9 cellular contexts compared by ENCODE assay signal in genomic region chr2:196259507-196260481, GRCh38.
DNase-seq lines count a peak whose midpoint lies in the region; ATAC-seq lines count a peak whose summit lies in the region.
"Had no signal": no experiment of that assay in that cellular context is flagged by ENCODE, and none has a peak within 500 bp of the region (broad histone marks: within the 10 kb centered on the region; RNA-seq: fewer than 3 reads in every experiment).

No MANE protein-coding gene starts in this region.

- H3K27me3 ChIP-seq in adipocyte (replicated peaks; ENCODE audit: control insufficient read depth, insufficient read depth, low read length) = no peaks in the 10 kb centered on the region
- H3K27me3 ChIP-seq in mucosa of rectum (ENCODE audit: control insufficient read depth in 2 of 2, insufficient read depth in 2 of 2, low read length in 2 of 2) = no peaks in the 10 kb centered on the region

- H3K9ac ChIP-seq in adipocyte (ENCODE audit: low read length) = no peak overlapping the region
- no peak overlapping the region for H3K9ac ChIP-seq in mucosa of rectum (ENCODE audit: low read depth in 1 of 2, low read length in 2 of 2)

- H3K36me3 ChIP-seq in adipocyte (ENCODE audit: control insufficient read depth, insufficient read depth, low read length, severe bottlenecking) (no peaks in the 10 kb centered on the region), mucosa of rectum (ENCODE audit: control insufficient read depth in 2 of 2, insufficient read depth in 2 of 2, low read length in 2 of 2) (no peaks in the 10 kb centered on the region)

- ATAC-seq in HG03520 (IDR thresholded peaks at IDR 0.05; ENCODE audit: unreplicated experiment) (no peak), HG02798 (IDR thresholded peaks at IDR 0.05; ENCODE audit: poor library complexity, unreplicated experiment) (no peak), HG02610 (IDR thresholded peaks at IDR 0.05; ENCODE audit: unreplicated experiment) (no peak)

- H3K4me1 ChIP-seq in adipocyte (ENCODE audit: control insufficient read depth, insufficient read depth, low read length) (no peaks in the 10 kb centered on the region), mucosa of rectum (ENCODE audit: control insufficient read depth in 2 of 2, insufficient read depth in 2 of 2, low read length in 2 of 2) (peaks cover 0 to 3% of the 10 kb centered on the region in 2 donors)

- peak overlapping the region; percentile 49 to 59 for H3K27ac ChIP-seq in mucosa of rectum (ENCODE audit: low read depth in 2 of 2, low read length in 2 of 2)

- in situ Hi-C loops in Caki2 (cut with HindIII; ENCODE audit: low pct_unique_long_range_greater_than_20kb, low sequenced_read_pairs) = no loop called here

- H3K4me3 ChIP-seq in adipocyte (ENCODE audit: low read length) (no peak overlapping the region), mucosa of rectum (ENCODE audit: low read length in 2 of 2) (peak overlapping the region in 1 of 2 donors; percentile 46)

- H3K9me3 ChIP-seq in adipocyte (ENCODE audit: control insufficient read depth, low read length) (no peaks in the 10 kb centered on the region), mucosa of rectum (ENCODE audit: control insufficient read depth in 2 of 2, low read length in 2 of 2) (no peaks in the 10 kb centered on the region)

- peak; percentile 50 for DNase-seq in Caki2 (ENCODE audit: low read depth)
- peak; percentile 87 for DNase-seq in OCI-M1 (lab: John Stamatoyannopoulos, UW)
- peak; percentile 36 for DNase-seq in adipocyte (ENCODE audit: low read depth)
- DNase-seq in NCI-H1105 treated with DMSO at 0.1 percent for 48 hours (lab: John Stamatoyannopoulos, UW) = no peak
- DNase-seq: NCI-H187 treated with DMSO at 0.1 percent for 48 hours had no signal
